Comparison of ENCODE assay signal across 34 cellular contexts in genomic region chr10:14374745-14375445, GRCh38. TPM values are rescaled to one million over a fixed set of nuclear protein-coding genes. Genes with fewer than 3 reads are reported as not detected.
DNase-seq lines count a peak whose midpoint lies in the region; ATAC-seq, FAIRE-seq and TF ChIP-seq lines count a peak whose summit lies in the region.
"Had no signal": no experiment of that assay in that cellular context is flagged by ENCODE, and none has a peak within 500 bp of the region (broad histone marks: within the 10 kb centered on the region; RNA-seq: fewer than 3 reads in every experiment).

No MANE protein-coding gene starts in this region.

- H3K9ac ChIP-seq in SK-N-SH, result no peak overlapping the region
- H3K9ac ChIP-seq: BLaER1 had no signal

- H3K9me3 ChIP-seq in SK-N-SH, result no peaks in the 10 kb centered on the region
- H3K9me3 ChIP-seq: A549, BLaER1, heart left ventricle, lower lobe of right lung had no signal

- H3K9me2 ChIP-seq in SK-N-SH, result no peaks in the 10 kb centered on the region

- H3K27ac ChIP-seq in SK-N-SH (ENCODE audit: low read depth in 2 of 2, low read length in 1 of 2), result no peak overlapping the region; a peak in 1 of 4 replicates
- H3K27ac ChIP-seq: A549, BLaER1, epithelial cell of prostate, foreskin keratinocyte, heart left ventricle, lower lobe of right lung, SK-N-MC, VCaP had no signal

- H3K36me3 ChIP-seq in SK-N-SH (replicated peaks in 1 of 2; ENCODE audit: control insufficient read depth in 1 of 2, insufficient read depth in 2 of 2, low read length in 1 of 2), result no peaks in the 10 kb centered on the region
- H3K36me3 ChIP-seq: BLaER1, heart left ventricle, lower lobe of right lung, MG63 had no signal

- DNase-seq in SK-N-SH (no peak), T1000 (lab: John Stamatoyannopoulos, UW) (peak; percentile 70), kidney tubule cell (ENCODE audit: low spot score) (peak; percentile 21), GM10248 (ENCODE audit: extremely low spot score) (no peak), NCI-H128 (lab: John Stamatoyannopoulos, UW; ENCODE audit: unreplicated experiment) (no peak), GOT3 (lab: John Stamatoyannopoulos, UW) (no peak)
- DNase-seq: activated CD4-positive, alpha-beta T cell treated with anti-CD3 and anti-CD28 coated beads, Interleukin-2, amount 10 ng/mL, durations not matched to agents 7 days and 5 days; activated CD8-positive, alpha-beta memory T cell treated with anti-CD3 and anti-CD28 coated beads, Interleukin-2, amount 10 ng/mL, durations not matched to agents 7 days and 5 days; activated naive CD4-positive, alpha-beta T cell treated with anti-CD3 and anti-CD28 coated beads, Interleukin-2, amount 50 U/mL, for 16 hours; activated T-cell treated with anti-CD3 and anti-CD28 coated beads, Interleukin-2, amount 50 U/mL, for 48 hours; amygdala; DMS79; effector CD8-positive, alpha-beta T cell; foreskin keratinocyte; heart left ventricle; lower lobe of right lung; MG63; NCI-H146; NCI-H2107; NCI-H446 treated with DMSO at 0.1 percent for 48 hours; NCI-H82; small intestine; T-helper 17 cell had no signal

- peak; percentile 71 for FAIRE-seq in G401.6 (lab: Jason Lieb, UNC)
- FAIRE-seq: A549, bronchial epithelial cell, colon, GM12892, small intestine had no signal

- 35% methylated on average over 5 of the region's 5 CpGs for WGBS in SK-N-SH (ENCODE audit: low lambda C conversion rate)

- H2AFZ ChIP-seq in SK-N-SH (ENCODE audit: low read depth), result no peak overlapping the region

- TF ChIP-seq RAD21 in SK-N-SH (IDR thresholded peaks at IDR 0.05; ENCODE audit: low read length), result no peak

- no peak overlapping the region for H3K4me3 ChIP-seq in SK-N-SH (ENCODE audit: low read depth in 2 of 2, low read length in 1 of 2)
- H3K4me3 ChIP-seq: A549, BLaER1, heart left ventricle, lower lobe of right lung, MG63, SK-N-MC had no signal

- H4K20me1 ChIP-seq in SK-N-SH (ENCODE audit: insufficient read depth), result no peaks in the 10 kb centered on the region
- H4K20me1 ChIP-seq: BLaER1 had no signal

- TF ChIP-seq EP300 in SK-N-SH (IDR thresholded peaks at IDR 0.05; ENCODE audit: borderline replicate concordance in 1 of 2, low read depth in 1 of 2, low read length in 1 of 2), result no peak

- H3F3A ChIP-seq in SK-N-SH (replicated peaks; ENCODE audit: insufficient read depth), result no peaks in the 10 kb centered on the region

- CTCF ChIA-PET in SK-N-SH (lab: Yijun Ruan, JAX), result no interaction called here
- CTCF ChIA-PET in GM10248 (lab: Yijun Ruan, JAX), result no interaction called here

- no peak for ATAC-seq in SK-N-SH treated with all-trans-retinoic acid at 6 μM for 48 hours
- ATAC-seq: A549; activated CD8-positive, alpha-beta memory T cell treated with anti-CD3 and anti-CD28 coated beads, Interleukin-2, amount 10 ng/mL, durations not matched to agents 7 days and 5 days; foreskin keratinocyte; heart left ventricle; lower lobe of right lung; natural killer cell treated with Interleukin-12 subunit alpha and Interleukin-12 subunit beta and Interleukin-15 and Interleukin-18, amount 100 ng/mL, for 72 hours; T-helper 17 cell had no signal

- no peaks in the 10 kb centered on the region for H3K79me2 ChIP-seq in SK-N-SH (ENCODE audit: insufficient read depth)

- H3K4me1 ChIP-seq in SK-N-SH (ENCODE audit: control insufficient read depth in 1 of 2, insufficient read depth in 2 of 2, low read depth in 1 of 2, low read length in 1 of 2), result no peaks in the 10 kb centered on the region; a peak in 1 of 4 replicates
- H3K4me1 ChIP-seq: A549, BLaER1, foreskin keratinocyte, heart left ventricle, lower lobe of right lung had no signal

- TF ChIP-seq CTCF in SK-N-SH (IDR thresholded peaks at IDR 0.05) (no peak), GM10248 (IDR thresholded peaks at IDR 0.05; ENCODE audit: control extremely low read depth, extremely low read depth, low read depth, missing control alignments) (no peak)

- peaks cover 9% of the 10 kb centered on the region; the same call in 1 of the 2 replicates for H3K27me3 ChIP-seq in SK-N-SH (ENCODE audit: insufficient read depth)
- H3K27me3 ChIP-seq: BLaER1, foreskin keratinocyte, heart left ventricle, MG63 had no signal

- POLR2A ChIA-PET in SK-N-SH (lab: Yijun Ruan, JAX) (no interaction called here), GM10248 (lab: Yijun Ruan, JAX) (no interaction called here)

- no peak overlapping the region for H3K4me2 ChIP-seq in SK-N-SH
- H3K4me2 ChIP-seq: A549, BLaER1 had no signal

TF ChIP-seq in SK-N-SH treated with all-trans-retinoic acid at 6 μM for 48 hours, 23 proteins besides CTCF, POLR2A, EP300 and RAD21:
- TF ChIP-seq, protein P1, sequence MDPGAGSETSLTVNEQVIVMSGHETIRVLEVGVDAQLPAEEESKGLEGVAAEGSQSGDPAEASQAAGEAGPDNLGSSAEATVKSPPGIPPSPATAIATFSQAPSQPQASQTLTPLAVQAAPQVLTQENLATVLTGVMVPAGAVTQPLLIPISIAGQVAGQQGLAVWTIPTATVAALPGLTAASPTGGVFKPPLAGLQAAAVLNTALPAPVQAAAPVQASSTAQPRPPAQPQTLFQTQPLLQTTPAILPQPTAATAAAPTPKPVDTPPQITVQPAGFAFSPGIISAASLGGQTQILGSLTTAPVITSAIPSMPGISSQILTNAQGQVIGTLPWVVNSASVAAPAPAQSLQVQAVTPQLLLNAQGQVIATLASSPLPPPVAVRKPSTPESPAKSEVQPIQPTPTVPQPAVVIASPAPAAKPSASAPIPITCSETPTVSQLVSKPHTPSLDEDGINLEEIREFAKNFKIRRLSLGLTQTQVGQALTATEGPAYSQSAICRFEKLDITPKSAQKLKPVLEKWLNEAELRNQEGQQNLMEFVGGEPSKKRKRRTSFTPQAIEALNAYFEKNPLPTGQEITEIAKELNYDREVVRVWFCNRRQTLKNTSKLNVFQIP (CRISPR knock-in tag; IDR thresholded peaks at IDR 0.05; ENCODE audit: borderline replicate concordance, low read depth), result no peak
- TF ChIP-seq PATZ1 (CRISPR knock-in tag; IDR thresholded peaks at IDR 0.05; ENCODE audit: borderline replicate concordance), result no peak
- peak; percentile 72 for TF ChIP-seq ISL1 (CRISPR knock-in tag; IDR thresholded peaks at IDR 0.05)

TF ChIP-seq in SK-N-SH, 30 proteins besides CTCF, POLR2A, EP300 and RAD21:
- TF ChIP-seq, protein P2, sequence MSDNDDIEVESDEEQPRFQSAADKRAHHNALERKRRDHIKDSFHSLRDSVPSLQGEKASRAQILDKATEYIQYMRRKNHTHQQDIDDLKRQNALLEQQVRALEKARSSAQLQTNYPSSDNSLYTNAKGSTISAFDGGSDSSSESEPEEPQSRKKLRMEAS (IDR thresholded peaks at IDR 0.05; ENCODE audit: low read depth), result no peak
- TF ChIP-seq FOXM1 (IDR thresholded peaks at IDR 0.05; ENCODE audit: low read depth) (no peak), MEF2A (IDR thresholded peaks at IDR 0.05; ENCODE audit: borderline replicate concordance, low read depth) (no peak), TEAD4 (IDR thresholded peaks at IDR 0.05; ENCODE audit: borderline replicate concordance, insufficient read depth) (no peak), YY1 (IDR thresholded peaks at IDR 0.05; ENCODE audit: low read depth) (no peak), NFIC (IDR thresholded peaks at IDR 0.05; ENCODE audit: borderline replicate concordance) (no peak), GATA2 (CRISPR knock-in tag; IDR thresholded peaks at IDR 0.05) (no peak), POLR2AphosphoS5 (IDR thresholded peaks at IDR 0.05; ENCODE audit: low read depth, low read length) (no peak), RCOR1 (IDR thresholded peaks at IDR 0.05; ENCODE audit: low read length) (no peak), SMC3 (IDR thresholded peaks at IDR 0.05; ENCODE audit: low read depth, low read length) (no peak), IRF3 (IDR thresholded peaks at IDR 0.05; ENCODE audit: low read depth, low read length) (no peak), CHD2 (IDR thresholded peaks at IDR 0.05; ENCODE audit: low read length, partially characterized antibody) (no peak), ELF1 (IDR thresholded peaks at IDR 0.05) (no peak)
- TF ChIP-seq, protein P3, sequence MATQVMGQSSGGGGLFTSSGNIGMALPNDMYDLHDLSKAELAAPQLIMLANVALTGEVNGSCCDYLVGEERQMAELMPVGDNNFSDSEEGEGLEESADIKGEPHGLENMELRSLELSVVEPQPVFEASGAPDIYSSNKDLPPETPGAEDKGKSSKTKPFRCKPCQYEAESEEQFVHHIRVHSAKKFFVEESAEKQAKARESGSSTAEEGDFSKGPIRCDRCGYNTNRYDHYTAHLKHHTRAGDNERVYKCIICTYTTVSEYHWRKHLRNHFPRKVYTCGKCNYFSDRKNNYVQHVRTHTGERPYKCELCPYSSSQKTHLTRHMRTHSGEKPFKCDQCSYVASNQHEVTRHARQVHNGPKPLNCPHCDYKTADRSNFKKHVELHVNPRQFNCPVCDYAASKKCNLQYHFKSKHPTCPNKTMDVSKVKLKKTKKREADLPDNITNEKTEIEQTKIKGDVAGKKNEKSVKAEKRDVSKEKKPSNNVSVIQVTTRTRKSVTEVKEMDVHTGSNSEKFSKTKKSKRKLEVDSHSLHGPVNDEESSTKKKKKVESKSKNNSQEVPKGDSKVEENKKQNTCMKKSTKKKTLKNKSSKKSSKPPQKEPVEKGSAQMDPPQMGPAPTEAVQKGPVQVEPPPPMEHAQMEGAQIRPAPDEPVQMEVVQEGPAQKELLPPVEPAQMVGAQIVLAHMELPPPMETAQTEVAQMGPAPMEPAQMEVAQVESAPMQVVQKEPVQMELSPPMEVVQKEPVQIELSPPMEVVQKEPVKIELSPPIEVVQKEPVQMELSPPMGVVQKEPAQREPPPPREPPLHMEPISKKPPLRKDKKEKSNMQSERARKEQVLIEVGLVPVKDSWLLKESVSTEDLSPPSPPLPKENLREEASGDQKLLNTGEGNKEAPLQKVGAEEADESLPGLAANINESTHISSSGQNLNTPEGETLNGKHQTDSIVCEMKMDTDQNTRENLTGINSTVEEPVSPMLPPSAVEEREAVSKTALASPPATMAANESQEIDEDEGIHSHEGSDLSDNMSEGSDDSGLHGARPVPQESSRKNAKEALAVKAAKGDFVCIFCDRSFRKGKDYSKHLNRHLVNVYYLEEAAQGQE (IDR thresholded peaks at IDR 0.05; ENCODE audit: low read depth, low read length), result no peak

RNA-seq across cellular contexts. Expression of gene FRMD4A, which starts 44.2 kb away (rescaled TPM):
- 34.5 and 37.7 TPM in 2 replicates for polyA plus RNA-seq in SK-N-SH (2012; rRNA removed)
- 20.5 and 25.4 TPM in 2 replicates for polyA plus RNA-seq in SK-N-SH (2012; cell fraction: cytosol; rRNA removed)
- polyA plus RNA-seq in SK-N-SH (2012; cell fraction: nucleus; rRNA removed), result 76.7 and 81.9 TPM in 2 replicates

Comparison
In these comparisons a context has a peak if more than half of its experiments do, and no peak if none do; other contexts are left out.
1. DNase-seq: peak in T1000 (single experiment) and kidney tubule cell (single experiment); none in SK-N-SH (single experiment), GM10248 (single experiment), NCI-H128 (single experiment) and GOT3 (single experiment).